Comparison of ENCODE assay signal across 15 cellular contexts in the genomic region with DNA sequence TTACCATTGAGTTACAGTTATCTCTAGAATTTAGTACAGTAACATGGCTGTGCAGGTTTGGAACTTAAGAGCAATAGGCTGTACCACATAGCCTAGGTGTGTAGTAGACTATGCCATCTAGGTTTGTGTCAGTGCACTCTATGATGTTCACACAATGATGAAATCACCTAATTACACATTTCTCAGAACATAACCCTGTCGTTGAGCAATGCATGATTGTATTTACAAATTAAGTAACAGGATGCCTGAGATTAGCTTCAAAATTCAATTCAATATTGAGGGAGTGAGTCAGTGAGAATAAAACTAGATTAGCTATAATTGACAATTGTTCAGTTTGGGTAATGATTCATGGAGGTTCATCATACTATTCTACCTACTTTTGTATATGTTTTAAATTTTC.
DNase-seq lines count a peak whose midpoint lies in the region; ATAC-seq, FAIRE-seq and TF ChIP-seq lines count a peak whose summit lies in the region.
"Had no signal": no experiment of that assay in that cellular context is flagged by ENCODE, and none has a peak within 500 bp of the region (broad histone marks: within the 10 kb centered on the region; RNA-seq: fewer than 3 reads in every experiment).

No MANE protein-coding gene starts in this region.

- POLR2A ChIA-PET in HepG2 (lab: Yijun Ruan, JAX) = no interaction called here

- intact Hi-C loops in HepG2 (cut with micrococcal nuclease; ENCODE audit: unreplicated experiment) (no loop called here), stomach (cut with DNase I; ENCODE audit: low total_unique reads) (no loop called here)

- TF ChIP-seq RAD21 in liver (IDR thresholded peaks at IDR 0.05) (peak; percentile 9 to 51), HepG2 (CRISPR knock-in tag; IDR thresholded peaks at IDR 0.05) (no peak)

- no peaks in the 10 kb centered on the region for H3K36me3 ChIP-seq in liver (ENCODE audit: control insufficient read depth in 4 of 4, insufficient read depth in 3 of 4, low read depth in 1 of 4, low read length in 3 of 4)
- H3K36me3 ChIP-seq in HepG2 (replicated peaks in 1 of 2; ENCODE audit: control insufficient read depth in 1 of 2, insufficient read depth in 2 of 2, low read length in 2 of 2) = no peaks in the 10 kb centered on the region
- H3K36me3 ChIP-seq in bronchial epithelial cell (ENCODE audit: control insufficient read depth, insufficient read depth, low read length) = no peaks in the 10 kb centered on the region
- H3K36me3 ChIP-seq in stomach = no peaks in the 10 kb centered on the region
- H3K36me3 ChIP-seq: BLaER1 treated with 17β-estradiol and CSF1 and Interleukin-3, amounts not matched to agents 10 nM and 100 nM had no signal

- H3K27ac ChIP-seq in liver (ENCODE audit: low read depth in 1 of 2, low read length in 2 of 2) (no peak overlapping the region), HepG2 (ENCODE audit: extremely low read length, insufficient read depth, low read length) (no peak overlapping the region), stomach (no peak overlapping the region)
- H3K27ac ChIP-seq: BLaER1 treated with 17β-estradiol and CSF1 and Interleukin-3, amounts not matched to agents 10 nM and 100 nM; GM23248 had no signal

- BruUV-seq in HepG2 (replicated peaks; lab: Mats Ljungman, UMichigan) = no TSS peak

- TF ChIP-seq POLR2A in HepG2 (IDR thresholded peaks at IDR 0.05; ENCODE audit: insufficient read depth in 1 of 2, low read depth in 2 of 2, low read length in 2 of 2) = no peak
- no peak for TF ChIP-seq POLR2A in stomach (IDR thresholded peaks at IDR 0.05)

- H3K9me3 ChIP-seq in liver (ENCODE audit: control insufficient read depth in 4 of 4, low read length in 3 of 4) (no peaks in the 10 kb centered on the region), HepG2 (ENCODE audit: low read length) (no peaks in the 10 kb centered on the region), stomach (no peaks in the 10 kb centered on the region)
- H3K9me3 ChIP-seq: BLaER1 treated with 17β-estradiol and CSF1 and Interleukin-3, amounts not matched to agents 10 nM and 100 nM had no signal

- CTCF ChIA-PET in HepG2 (lab: Yijun Ruan, JAX; ENCODE audit: low intra/inter-chr PET ratio, low total read pairs) = no interaction called here

- H3K79me2 ChIP-seq in HepG2 (ENCODE audit: insufficient read depth, low read length) = no peaks in the 10 kb centered on the region

- no peaks in the 10 kb centered on the region for H3K27me3 ChIP-seq in liver (ENCODE audit: control insufficient read depth in 4 of 4, insufficient read depth in 4 of 4, low read length in 3 of 4)
- no peaks in the 10 kb centered on the region; a peak in 1 of 5 replicates for H3K27me3 ChIP-seq in HepG2 (ENCODE audit: control insufficient read depth in 1 of 2, insufficient read depth in 2 of 2, low read length in 2 of 2)
- H3K27me3 ChIP-seq in bronchial epithelial cell (ENCODE audit: control insufficient read depth, insufficient read depth, low read length) = no peaks in the 10 kb centered on the region
- no peaks in the 10 kb centered on the region for H3K27me3 ChIP-seq in stomach
- H3K27me3 ChIP-seq: BLaER1 treated with 17β-estradiol and CSF1 and Interleukin-3, amounts not matched to agents 10 nM and 100 nM had no signal

- no peaks in the 10 kb centered on the region for H4K20me1 ChIP-seq in HepG2 (ENCODE audit: insufficient read depth, low read length)
- H4K20me1 ChIP-seq: BLaER1 treated with 17β-estradiol and CSF1 and Interleukin-3, amounts not matched to agents 10 nM and 100 nM had no signal

- no peak overlapping the region for H2AFZ ChIP-seq in HepG2 (ENCODE audit: low read length)
- H2AFZ ChIP-seq: GM23248 had no signal

- H3K4me3 ChIP-seq in liver (ENCODE audit: low read depth in 1 of 3, low read length in 3 of 3) (no peak overlapping the region), HepG2 (replicated peaks in 1 of 3; ENCODE audit: insufficient read depth in 1 of 3, low read depth in 2 of 3, low read length in 3 of 3) (no peak overlapping the region), bronchial epithelial cell (ENCODE audit: low read depth, low read length) (no peak overlapping the region), stomach (no peak overlapping the region)
- H3K4me3 ChIP-seq: BLaER1 treated with 17β-estradiol and CSF1 and Interleukin-3, amounts not matched to agents 10 nM and 100 nM; GM23248 had no signal

- 9% methylated on average over 1 of the region's 1 CpG for WGBS in liver
- WGBS in HepG2 (ENCODE audit: low lambda C conversion rate) = 0% methylated on average over 1 of the region's 1 CpG
- 15 to 34% (median 26%) methylated on average over 1 of the region's 1 CpG for WGBS in stomach, 5 donors

- ATAC-seq in HepG2 (no peak), left lobe of liver (peak; percentile 77)
- ATAC-seq: HCT116 had no signal

- in situ Hi-C loops in HepG2 (cut with HindIII; ENCODE audit: extremely low pct_ligation_motif_present, low pct_unique_long_range_greater_than_20kb) = no loop called here

- H3K4me2 ChIP-seq in HepG2 (ENCODE audit: low read depth, low read length) = no peak overlapping the region
- H3K4me2 ChIP-seq: BLaER1 treated with 17β-estradiol and CSF1 and Interleukin-3, amounts not matched to agents 10 nM and 100 nM had no signal

- H3K9ac ChIP-seq in liver (ENCODE audit: low read depth in 1 of 2, low read length in 2 of 2) (no peak overlapping the region), HepG2 (ENCODE audit: insufficient read depth, low read depth, low read length) (no peak overlapping the region)
- H3K9ac ChIP-seq: BLaER1 treated with 17β-estradiol and CSF1 and Interleukin-3, amounts not matched to agents 10 nM and 100 nM; GM23248 had no signal

- DNase-seq in HepG2 (ENCODE audit: low spot score) (no peak), bronchial epithelial cell (ENCODE audit: low read depth) (peak; percentile 98), left lobe of liver (ENCODE audit: low spot score) (no peak), stomach (no peak), NAMALWA (ENCODE audit: low spot score) (no peak)
- no peak for DNase-seq in activated CD4-positive, CD25-positive, alpha-beta regulatory T cell treated with anti-CD3 and anti-CD28 coated beads, Interleukin-2, amount 50 U/mL, for 72 hours
- DNase-seq: ACHN; CD4-positive, CD25-positive, alpha-beta regulatory T cell; DMS53; GM23248 had no signal

- TF ChIP-seq EP300 in HepG2 (IDR thresholded peaks at IDR 0.05; ENCODE audit: low read depth in 2 of 2, low read length in 2 of 2) (no peak), HepG2 (CRISPR knock-in tag; IDR thresholded peaks at IDR 0.05; ENCODE audit: borderline replicate concordance) (no peak), stomach (IDR thresholded peaks at IDR 0.05) (no peak)

- TF ChIP-seq CTCF in liver (IDR thresholded peaks at IDR 0.05; ENCODE audit: low read depth, low read length, missing input control) = no peak
- no peak for TF ChIP-seq CTCF in HepG2 (CRISPR knock-in tag; IDR thresholded peaks at IDR 0.05)
- no peak for TF ChIP-seq CTCF in bronchial epithelial cell (IDR thresholded peaks at IDR 0.05; ENCODE audit: insufficient read depth, low read length, severe bottlenecking)
- TF ChIP-seq CTCF in stomach (IDR thresholded peaks at IDR 0.05) = no peak

- H3K4me1 ChIP-seq in liver (ENCODE audit: control insufficient read depth in 4 of 4, insufficient read depth in 4 of 4, low read length in 3 of 4) = peaks cover 0 to 8% (median 0%) of the 10 kb centered on the region in 4 donors
- no peaks in the 10 kb centered on the region for H3K4me1 ChIP-seq in HepG2 (ENCODE audit: insufficient read depth, low read length)
- no peaks in the 10 kb centered on the region for H3K4me1 ChIP-seq in stomach

- FAIRE-seq in HepG2 (lab: Jason Lieb, UNC) (no peak), bronchial epithelial cell (lab: Jason Lieb, UNC) (no peak)
- FAIRE-seq: GM18507, H54 had no signal

TF ChIP-seq in liver, 16 proteins besides CTCF, POLR2A, EP300 and RAD21 (continues in another document):
- peak; percentile 90 for TF ChIP-seq FOXA2 (IDR thresholded peaks at IDR 0.05)
- TF ChIP-seq, protein P1, sequence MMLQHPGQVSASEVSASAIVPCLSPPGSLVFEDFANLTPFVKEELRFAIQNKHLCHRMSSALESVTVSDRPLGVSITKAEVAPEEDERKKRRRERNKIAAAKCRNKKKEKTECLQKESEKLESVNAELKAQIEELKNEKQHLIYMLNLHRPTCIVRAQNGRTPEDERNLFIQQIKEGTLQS (IDR thresholded peaks at IDR 0.05) = peak; percentile 53
- peak in 1 of 2 donors; percentile 87 for TF ChIP-seq JUND (IDR thresholded peaks at IDR 0.05)
- no peak for TF ChIP-seq EGR1 (IDR thresholded peaks at IDR 0.05; ENCODE audit: low read depth in 2 of 2)

TF ChIP-seq in HepG2, 621 proteins besides CTCF, POLR2A, EP300 and RAD21:
- TF ChIP-seq MAF1 (CRISPR knock-in tag; IDR thresholded peaks at IDR 0.05; ENCODE audit: borderline replicate concordance) (no peak), ELF4 (CRISPR knock-in tag; IDR thresholded peaks at IDR 0.05; ENCODE audit: borderline replicate concordance) (no peak), CREB1 (IDR thresholded peaks at IDR 0.05) (no peak), CREB1 (CRISPR knock-in tag; IDR thresholded peaks at IDR 0.05) (no peak)
TF ChIP-seq in HepG2: peak in this region for 0.
